5 cellular contexts compared by ENCODE assay signal in genomic region chr2:2392332-2392731, GRCh38.
"Had no signal": no experiment of that assay in that cellular context is flagged by ENCODE, and none has a peak within 500 bp of the region (broad histone marks: within the 10 kb centered on the region; RNA-seq: fewer than 3 reads in every experiment).

No MANE protein-coding gene starts in this region.

- DNase-seq: IMR-90 had no signal

- FAIRE-seq: HepG2, HTR-8/SVneo, K562 had no signal

- H3K27ac ChIP-seq: HL-60 had no signal

- H3K4me3 ChIP-seq: K562 had no signal
